9 cellular contexts compared by ENCODE assay signal in genomic region chr4:74682567-74683359, GRCh38.
A peak's percentile ranks its signal among the peaks of the same experiment; 100 is the strongest.
DNase-seq lines count a peak whose midpoint lies in the region; ATAC-seq, FAIRE-seq and TF ChIP-seq lines count a peak whose summit lies in the region.
"Had no signal": no experiment of that assay in that cellular context is flagged by ENCODE, and none has a peak within 500 bp of the region (broad histone marks: within the 10 kb centered on the region; RNA-seq: fewer than 3 reads in every experiment).

No MANE protein-coding gene starts in this region.

- H3K27me3 ChIP-seq in OCI-LY3 (ENCODE audit: low read depth, low read length) (no peaks in the 10 kb centered on the region), endothelial cell of umbilical vein (ENCODE audit: control insufficient read depth in 2 of 2, insufficient read depth in 2 of 2, low read length in 2 of 2) (no peaks in the 10 kb centered on the region), ovary (no peaks in the 10 kb centered on the region)

- dilution Hi-C loops in endothelial cell of umbilical vein (cut with MboI; ENCODE audit: extremely low pct_ligation_motif_present, low sequenced_read_pairs), result no loop called here

- no peak overlapping the region for H3K27ac ChIP-seq in OCI-LY3 (ENCODE audit: low read length)
- H3K27ac ChIP-seq in endothelial cell of umbilical vein (ENCODE audit: insufficient read depth, low read depth, low read length), result peak overlapping the region; percentile 12
- no peak overlapping the region for H3K27ac ChIP-seq in ovary

- TF ChIP-seq EP300 in ovary (IDR thresholded peaks at IDR 0.05), result no peak

- CTCF ChIA-PET in endothelial cell of umbilical vein (lab: Charles Lee), result interaction anchor here (1.8 to 2.9 kb wide), 2 partner anchors 12 to 363 kb away, joined by 3 to 7 read pairs; no protein-coding TSS in a partner anchor

- intact Hi-C loops in endothelial cell of umbilical vein (cut with micrococcal nuclease), result no loop called here
- intact Hi-C loops in ovary (cut with DNase I), result no loop called here

- peak; percentile 93 for FAIRE-seq in endothelial cell of umbilical vein (lab: Jason Lieb, UNC)

- 38 to 67% (median 41%) methylated on average over 2 of the region's 2 CpGs for WGBS in ovary, 3 donors

- H3K4me2 ChIP-seq in OCI-LY3 (ENCODE audit: low read length), result no peak overlapping the region
- H3K4me2 ChIP-seq in endothelial cell of umbilical vein (ENCODE audit: insufficient read depth, low read length), result no peak overlapping the region

- TF ChIP-seq POLR2A in endothelial cell of umbilical vein (IDR thresholded peaks at IDR 0.05; ENCODE audit: low read depth, low read length) (no peak), ovary (IDR thresholded peaks at IDR 0.05) (no peak)

- H3K9me3 ChIP-seq in OCI-LY3 (ENCODE audit: insufficient read depth, low read length) (no peaks in the 10 kb centered on the region), endothelial cell of umbilical vein (replicated peaks; ENCODE audit: control insufficient read depth, insufficient read depth, low read length) (no peaks in the 10 kb centered on the region), ovary (no peaks in the 10 kb centered on the region)

- TF ChIP-seq CTCF in OCI-LY3 (IDR thresholded peaks at IDR 0.05; ENCODE audit: low read depth, low read length) (no peak), endothelial cell of umbilical vein (IDR thresholded peaks at IDR 0.05; ENCODE audit: extremely low read depth in 1 of 2, insufficient read depth in 1 of 2, low read depth in 1 of 2, low read length in 2 of 2) (no peak), ovary (IDR thresholded peaks at IDR 0.05) (no peak)

- peak; percentile 80 for DNase-seq in Daoy (ENCODE audit: low read depth)
- DNase-seq in endothelial cell of umbilical vein (ENCODE audit: low read depth, low spot score), result peak; percentile 61
- DNase-seq in non-pigmented ciliary epithelial cell (ENCODE audit: low read depth), result peak; percentile 92
- DNase-seq in stimulated activated CD4-positive, alpha-beta T cell treated with anti-CD3 and anti-CD28 coated beads, Interleukin-2, amount 100 ng/mL, for 48 hours, result no peak
- no peak for DNase-seq in ovary
- DNase-seq in NCI-H2171 treated with DMSO at 0.1 percent for 48 hours (lab: John Stamatoyannopoulos, UW), result no peak
- DNase-seq: activated naive CD4-positive, alpha-beta T cell treated with Interleukin-2 at 50 U/mL for 16 hours had no signal

- H3K9ac ChIP-seq in OCI-LY3 (ENCODE audit: low read length) (no peak overlapping the region), endothelial cell of umbilical vein (replicated peaks; ENCODE audit: extremely low read depth, insufficient read depth, low read length) (no peak overlapping the region)

- peak overlapping the region; percentile 47; the same call in 1 of the 2 replicates for H2AFZ ChIP-seq in OCI-LY3 (ENCODE audit: low read depth, low read length)
- peak overlapping the region; percentile 74 for H2AFZ ChIP-seq in endothelial cell of umbilical vein (ENCODE audit: low read depth, low read length)

- H4K20me1 ChIP-seq in OCI-LY3 (ENCODE audit: insufficient read depth, low read length), result no peaks in the 10 kb centered on the region
- no peaks in the 10 kb centered on the region for H4K20me1 ChIP-seq in endothelial cell of umbilical vein (replicated peaks; ENCODE audit: control insufficient read depth, extremely low read depth, insufficient read depth, low read length)

- H3K4me3 ChIP-seq in OCI-LY3 (ENCODE audit: low read length) (no peak overlapping the region), endothelial cell of umbilical vein (replicated peaks in 1 of 3; ENCODE audit: insufficient read depth in 1 of 3, low read depth in 1 of 3, low read length in 3 of 3) (no peak overlapping the region), ovary (no peak overlapping the region)

- H3K36me3 ChIP-seq in OCI-LY3 (replicated peaks; ENCODE audit: low read depth, low read length), result no peaks in the 10 kb centered on the region
- H3K36me3 ChIP-seq in endothelial cell of umbilical vein (ENCODE audit: control insufficient read depth in 2 of 2, extremely low read depth in 1 of 2, insufficient read depth in 2 of 2, low read length in 2 of 2), result no peaks in the 10 kb centered on the region
- H3K36me3 ChIP-seq in ovary, result no peaks in the 10 kb centered on the region

- H3K79me2 ChIP-seq in OCI-LY3 (ENCODE audit: low read length) (no peaks in the 10 kb centered on the region), endothelial cell of umbilical vein (ENCODE audit: control insufficient read depth, insufficient read depth, low read length) (no peaks in the 10 kb centered on the region)

- ATAC-seq in GM19455 (IDR thresholded peaks at IDR 0.05; ENCODE audit: unreplicated experiment), result no peak

- H3K9me1 ChIP-seq in endothelial cell of umbilical vein (replicated peaks; ENCODE audit: control insufficient read depth, extremely low read depth, insufficient read depth, low read length), result no peaks in the 10 kb centered on the region

- BruUV-seq in endothelial cell of umbilical vein (replicated peaks; lab: Mats Ljungman, UMichigan), result no TSS peak

- POLR2A ChIA-PET in endothelial cell of umbilical vein (lab: Charles Lee), result no interaction called here

- peaks cover 10% of the 10 kb centered on the region for H3K4me1 ChIP-seq in OCI-LY3 (ENCODE audit: low read length)
- peaks cover 5% of the 10 kb centered on the region for H3K4me1 ChIP-seq in endothelial cell of umbilical vein (ENCODE audit: control insufficient read depth, extremely low read depth, insufficient read depth, low read length)
- H3K4me1 ChIP-seq in ovary (ENCODE audit: insufficient read depth), result no peaks in the 10 kb centered on the region

TF ChIP-seq in endothelial cell of umbilical vein, 7 proteins besides CTCF, POLR2A, EP300 and RAD21:
- TF ChIP-seq MYC (IDR thresholded peaks at IDR 0.05; ENCODE audit: low read depth, low read length) (no peak), JUN (IDR thresholded peaks at IDR 0.05; ENCODE audit: borderline replicate concordance, insufficient read depth, insufficient read length, low read depth) (peak; percentile 29), FOS (IDR thresholded peaks at IDR 0.05; ENCODE audit: borderline replicate concordance, insufficient read depth, low read length) (peak; percentile 54)

Comparison
In these comparisons a context has a peak if more than half of its experiments do, and no peak if none do; other contexts are left out.
1. DNase-seq: peak in Daoy (single experiment), endothelial cell of umbilical vein (single experiment) and non-pigmented ciliary epithelial cell (single experiment); none in stimulated activated CD4-positive, alpha-beta T cell treated with anti-CD3 and anti-CD28 coated beads, Interleukin-2, amount 100 ng/mL, for 48 hours (0 of 2), ovary (0 of 5) and NCI-H2171 treated with DMSO at 0.1 percent for 48 hours (single experiment).